ENCODE assay signal across 11 cellular contexts in genomic region chr19:48867922-48868195, GRCh38. TPM values are rescaled to one million over a fixed set of nuclear protein-coding genes. Genes with fewer than 3 reads are reported as not detected.
DNase-seq lines count a peak whose midpoint lies in the region; ATAC-seq and TF ChIP-seq lines count a peak whose summit lies in the region.
"Had no signal": no experiment of that assay in that cellular context is flagged by ENCODE, and none has a peak within 500 bp of the region (broad histone marks: within the 10 kb centered on the region; RNA-seq: fewer than 3 reads in every experiment).

No MANE protein-coding gene starts in this region.

- peak overlapping the region; percentile 78 for H3K4me3 Mint-ChIP-seq in chondrocyte (ENCODE audit: unreplicated experiment)
- H3K4me3 Mint-ChIP-seq: activated CD8-positive, alpha-beta T cell treated with anti-CD3 and anti-CD28 coated beads for 36 hours had no signal

- peak overlapping the region; percentile 94 for H3K27ac Mint-ChIP-seq in chondrocyte (ENCODE audit: unreplicated experiment)

- H3K56ac ChIP-seq in IMR-90 (ENCODE audit: extremely low read depth, insufficient read depth, low read length) = peak overlapping the region; percentile 91

- H3K9me3 ChIP-seq in IMR-90 (ENCODE audit: control insufficient read depth, insufficient read depth, low read length) (no peaks in the 10 kb centered on the region), lower lobe of right lung (no peaks in the 10 kb centered on the region), thyroid gland (no peaks in the 10 kb centered on the region)
- H3K9me3 ChIP-seq: neutrophil had no signal

- H3K4ac ChIP-seq in IMR-90 (ENCODE audit: low read depth, low read length) = peak overlapping the region; percentile 99

- H3K4me1 ChIP-seq in IMR-90 (ENCODE audit: control insufficient read depth, insufficient read depth, low read length) = peaks cover 19% of the 10 kb centered on the region
- peaks cover 24% of the 10 kb centered on the region for H3K4me1 ChIP-seq in lower lobe of right lung
- peaks cover 13 to 30% of the 10 kb centered on the region in 2 donors for H3K4me1 ChIP-seq in thyroid gland

- peaks cover 9% of the 10 kb centered on the region; the same call in 1 of the 2 replicates for H3K9me1 ChIP-seq in IMR-90 (ENCODE audit: insufficient read depth, low read length)

- H4K20me1 ChIP-seq in IMR-90 (ENCODE audit: insufficient read depth, low read length) = peaks cover 5% of the 10 kb centered on the region

- in situ Hi-C loops in IMR-90 (cut with MboI; ENCODE audit: low sequenced_read_pairs) = no loop called here

- peak overlapping the region; percentile 93 to 98; a peak in 3 of 4 replicates for H4K8ac ChIP-seq in IMR-90 (ENCODE audit: low read depth in 2 of 2, low read length in 2 of 2)

- TF ChIP-seq POLR2A in IMR-90 (IDR thresholded peaks at IDR 0.05; ENCODE audit: low read depth, low read length) = no peak
- no peak for TF ChIP-seq POLR2A in thyroid gland (IDR thresholded peaks at IDR 0.05)

- peak overlapping the region; percentile 85; the same call in 1 of the 2 replicates for H2BK20ac ChIP-seq in IMR-90 (ENCODE audit: low read depth, low read length)

- H4K91ac ChIP-seq in IMR-90 (ENCODE audit: insufficient read depth, low read depth, low read length) = peak overlapping the region; percentile 78

- BruUV-seq in IMR-90 (replicated peaks; lab: Mats Ljungman, UMichigan) = no TSS peak

- ATAC-seq in IMR-90 (ENCODE audit: low read depth) (no peak; the same call in 1 of the 2 replicates), lower lobe of right lung (no peak), GM21723 (IDR thresholded peaks at IDR 0.05; ENCODE audit: unreplicated experiment) (no peak)
- ATAC-seq: activated CD8-positive, alpha-beta T cell treated with anti-CD3 and anti-CD28 coated beads for 36 hours had no signal

- peaks cover 27% of the 10 kb centered on the region for H3K4me1 Mint-ChIP-seq in chondrocyte (ENCODE audit: low read depth)

- TF ChIP-seq RAD21 in IMR-90 (IDR thresholded peaks at IDR 0.05; ENCODE audit: low read length) = no peak

- H3K36me3 ChIP-seq in IMR-90 (ENCODE audit: control insufficient read depth, insufficient read depth, low read length) (peaks cover 12% of the 10 kb centered on the region), lower lobe of right lung (no peaks in the 10 kb centered on the region), thyroid gland (no peaks in the 10 kb centered on the region)
- H3K36me3 ChIP-seq: neutrophil had no signal

- H3K36me3 Mint-ChIP-seq in chondrocyte (ENCODE audit: low read depth) = peaks cover 8% of the 10 kb centered on the region

- peak overlapping the region; percentile 98 for H4K5ac ChIP-seq in IMR-90 (ENCODE audit: low read depth, low read length)

- peak overlapping the region; percentile 89 for H2BK120ac ChIP-seq in IMR-90 (ENCODE audit: low read depth, low read length)

- DNase-seq in IMR-90 = no peak
- DNase-seq in chondrocyte (ENCODE audit: low spot score) = no peak
- DNase-seq in lower lobe of right lung = no peak
- no peak for DNase-seq in thyroid gland
- DNase-seq in central memory CD4-positive, alpha-beta T cell = no peak
- DNase-seq in Kasumi-1 (lab: John Stamatoyannopoulos, UW) = no peak
- DNase-seq: activated CD8-positive, alpha-beta T cell treated with anti-CD3 and anti-CD28 coated beads for 36 hours; GOT3 had no signal

- H3K18ac ChIP-seq in IMR-90 (ENCODE audit: low read depth, low read length) = peak overlapping the region; percentile 99

- no peak for TF ChIP-seq CTCF in IMR-90 (conservative IDR thresholded peaks at IDR 0.05; ENCODE audit: low read depth, low read length)
- TF ChIP-seq CTCF in chondrocyte (IDR thresholded peaks at IDR 0.05) = no peak
- TF ChIP-seq CTCF in lower lobe of right lung (IDR thresholded peaks at IDR 0.05) = no peak
- TF ChIP-seq CTCF in thyroid gland (IDR thresholded peaks at IDR 0.05) = no peak

- peak overlapping the region; percentile 87 for H2AFZ ChIP-seq in IMR-90 (replicated peaks; ENCODE audit: low read length, poor library complexity)

- peak overlapping the region; percentile 88 for H2BK5ac ChIP-seq in IMR-90 (ENCODE audit: low read depth, low read length, poor library complexity, severe bottlenecking)

- peaks cover 12 to 61% of the 10 kb centered on the region in 2 experiments for H3K79me1 ChIP-seq in IMR-90 (ENCODE audit: low read depth in 1 of 2, low read length in 2 of 2)

- H3K9ac ChIP-seq in IMR-90 (ENCODE audit: low read depth, low read length) = peak overlapping the region; percentile 95

- H3K14ac ChIP-seq in IMR-90 (replicated peaks; ENCODE audit: low read depth, low read length) = peak overlapping the region; percentile 99

- H3K27ac ChIP-seq in IMR-90 (ENCODE audit: insufficient read depth, low read length) (peak overlapping the region; percentile 82), lower lobe of right lung (peak overlapping the region; percentile 76), thyroid gland (peak overlapping the region; percentile 6 to 85 (median 77))
- H3K27ac ChIP-seq: neutrophil had no signal

- no peaks in the 10 kb centered on the region for H3K27me3 ChIP-seq in IMR-90 (ENCODE audit: control insufficient read depth, insufficient read depth, low read length)
- no peaks in the 10 kb centered on the region for H3K27me3 ChIP-seq in lower lobe of right lung (ENCODE audit: low read depth)
- no peaks in the 10 kb centered on the region for H3K27me3 ChIP-seq in thyroid gland

- H2BK15ac ChIP-seq in IMR-90 (ENCODE audit: low read depth, low read length) = peak overlapping the region; percentile 51; the same call in 1 of the 3 replicates

- H3K27me3 Mint-ChIP-seq in chondrocyte (ENCODE audit: low read depth) = no peaks in the 10 kb centered on the region

- H2AK9ac ChIP-seq in IMR-90 (replicated peaks; ENCODE audit: low read depth, low read length, poor library complexity) = peak overlapping the region; percentile 96

- CTCF ChIA-PET in IMR-90 (lab: Yijun Ruan, JAX) = interaction anchor here (0.6 kb wide), 1 partner anchor 112 kb away, joined by 8 read pairs; no protein-coding TSS in a partner anchor

- peak overlapping the region; percentile 99 for H3K4me2 ChIP-seq in IMR-90 (ENCODE audit: low read depth, low read length)

- intact Hi-C loops in IMR-90 (cut with micrococcal nuclease) = no loop called here
- intact Hi-C loops in lower lobe of right lung (cut with DNase I) = no loop called here
- intact Hi-C loops in thyroid gland (cut with DNase I) = loop anchor here (10.0 kb wide), 1 partner anchor 107 kb away; no protein-coding TSS in a partner anchor

- POLR2A ChIA-PET in IMR-90 (lab: Charles Lee; ENCODE audit: unreplicated experiment) = no interaction called here

- peak overlapping the region; percentile 73 for H2AK5ac ChIP-seq in IMR-90 (ENCODE audit: low read depth, low read length)

- dilution Hi-C loops in IMR-90 (cut with HindIII; ENCODE audit: low sequenced_read_pairs, unreplicated experiment) = no loop called here

- H3K4me3 ChIP-seq in IMR-90 (ENCODE audit: insufficient read depth, low read depth, low read length) = peak overlapping the region; percentile 54
- peak overlapping the region; percentile 42 for H3K4me3 ChIP-seq in lower lobe of right lung
- H3K4me3 ChIP-seq in thyroid gland (replicated peaks in 1 of 3) = peak overlapping the region in 1 of 3 donors; percentile 14

- no peaks in the 10 kb centered on the region for H3K9me3 Mint-ChIP-seq in chondrocyte (ENCODE audit: low read depth)
- H3K9me3 Mint-ChIP-seq: activated CD8-positive, alpha-beta T cell treated with anti-CD3 and anti-CD28 coated beads for 36 hours had no signal

- WGBS in IMR-90 (ENCODE audit: extremely low coverage in 2 of 2, insufficient read length in 1 of 2), 2 experiments = 60% methylated on average over 1 of the region's 7 CpGs; no CpG with 5 or more reads in 1 of the 2 experiments
- WGBS in thyroid gland, 2 donors = 42 to 46% methylated on average over 7 of the region's 7 CpGs

- peak overlapping the region; percentile 100; the same call in 1 of the 2 replicates for H3K23ac ChIP-seq in IMR-90 (ENCODE audit: low read depth, low read length)

RNA-seq across cellular contexts. Expression of gene PLEKHA4, which starts 0.6 kb away (rescaled TPM):
- 4.2 and 4.5 TPM in 2 replicates for total RNA-seq in IMR-90 (2012; rRNA removed)
- polyA plus RNA-seq in IMR-90 (2012; rRNA removed) = 14.4 and 17.2 TPM in 2 replicates
- polyA plus RNA-seq in IMR-90 (2012; cell fraction: cytosol; rRNA removed) = 17.5 and 22.0 TPM in 2 replicates
- polyA plus RNA-seq in IMR-90 (2012; cell fraction: nucleus; rRNA removed; ENCODE audit: low replicate concordance) = 28.8 and 60.3 TPM in 2 replicates
- total RNA-seq in chondrocyte = 16.8 to 34.3 TPM (median 19.6 TPM) in 3 replicates
- total RNA-seq in lower lobe of right lung = 21.2 TPM
- total RNA-seq in thyroid gland = 10 to 100 TPM; 15.2 to 21.8 (median 19.0) TPM

RNA-seq across cellular contexts. Expression of gene PPP1R15A, which starts 4.4 kb away (rescaled TPM):
- 26.7 and 39.4 TPM in 2 replicates for total RNA-seq in IMR-90 (2012; rRNA removed)
- polyA plus RNA-seq in IMR-90 (2012; rRNA removed) = 87.7 and 104 TPM in 2 replicates
- polyA plus RNA-seq in IMR-90 (2012; cell fraction: cytosol; rRNA removed) = 79.7 and 87.7 TPM in 2 replicates
- polyA plus RNA-seq in IMR-90 (2012; cell fraction: nucleus; rRNA removed; ENCODE audit: low replicate concordance) = 144 and 158 TPM in 2 replicates
- 42.1 to 106 TPM (median 104 TPM) in 3 replicates for total RNA-seq in chondrocyte
- total RNA-seq in lower lobe of right lung = 80.4 TPM
- total RNA-seq in thyroid gland = 10 to 100 TPM; 18.7 to 31.7 (median 24.2) TPM

RNA-seq across cellular contexts. Expression of gene TULP2, which starts 30.7 kb away (rescaled TPM):
- total RNA-seq in IMR-90 (2012; rRNA removed) (under 0.01 TPM in 1 of 2 replicates, not detected in the other), chondrocyte (not detected in 3 replicates), lower lobe of right lung (not detected), thyroid gland (under 1 TPM in 1 of 4 donors, not detected in 3; 0.27 TPM)
- 0.20 and 0.26 TPM in 2 replicates for polyA plus RNA-seq in IMR-90 (2012; rRNA removed)
- 0.11 and 0.18 TPM in 2 replicates for polyA plus RNA-seq in IMR-90 (2012; cell fraction: cytosol; rRNA removed)
- 0.11 and 0.15 TPM in 2 replicates for polyA plus RNA-seq in IMR-90 (2012; cell fraction: nucleus; rRNA removed; ENCODE audit: low replicate concordance)
- total RNA-seq: HT1080 had no signal

RNA-seq across cellular contexts. Expression of gene HSD17B14, which starts 31.6 kb away (rescaled TPM):
- total RNA-seq in IMR-90 (2012; rRNA removed) (0.54 and 0.56 TPM in 2 replicates), chondrocyte (11.4 to 13.6 TPM (median 13.5 TPM) in 3 replicates), lower lobe of right lung (22.7 TPM), thyroid gland (10 to 100 TPM; 11.9 to 46.8 (median 22.2) TPM)
- 4.5 and 5.6 TPM in 2 replicates for polyA plus RNA-seq in IMR-90 (2012; rRNA removed)
- polyA plus RNA-seq in IMR-90 (2012; cell fraction: cytosol; rRNA removed) = 7.9 TPM in 2 replicates
- 14.0 and 14.9 TPM in 2 replicates for polyA plus RNA-seq in IMR-90 (2012; cell fraction: nucleus; rRNA removed; ENCODE audit: low replicate concordance)
- total RNA-seq: HT1080 had no signal

RNA-seq across cellular contexts. Expression of gene NUCB1, which starts 32.3 kb away (rescaled TPM):
- total RNA-seq in IMR-90 (2012; rRNA removed) = 37.3 and 39.2 TPM in 2 replicates
- 253 and 261 TPM in 2 replicates for polyA plus RNA-seq in IMR-90 (2012; rRNA removed)
- polyA plus RNA-seq in IMR-90 (2012; cell fraction: cytosol; rRNA removed) = 236 and 325 TPM in 2 replicates
- 149 and 260 TPM in 2 replicates for polyA plus RNA-seq in IMR-90 (2012; cell fraction: nucleus; rRNA removed; ENCODE audit: low replicate concordance)
- 209 to 277 TPM (median 215 TPM) in 3 replicates for total RNA-seq in chondrocyte
- 310 TPM for total RNA-seq in lower lobe of right lung
- 100 to 1,000 TPM; 267 to 424 (median 371) TPM for total RNA-seq in thyroid gland
